In the genomic region with DNA sequence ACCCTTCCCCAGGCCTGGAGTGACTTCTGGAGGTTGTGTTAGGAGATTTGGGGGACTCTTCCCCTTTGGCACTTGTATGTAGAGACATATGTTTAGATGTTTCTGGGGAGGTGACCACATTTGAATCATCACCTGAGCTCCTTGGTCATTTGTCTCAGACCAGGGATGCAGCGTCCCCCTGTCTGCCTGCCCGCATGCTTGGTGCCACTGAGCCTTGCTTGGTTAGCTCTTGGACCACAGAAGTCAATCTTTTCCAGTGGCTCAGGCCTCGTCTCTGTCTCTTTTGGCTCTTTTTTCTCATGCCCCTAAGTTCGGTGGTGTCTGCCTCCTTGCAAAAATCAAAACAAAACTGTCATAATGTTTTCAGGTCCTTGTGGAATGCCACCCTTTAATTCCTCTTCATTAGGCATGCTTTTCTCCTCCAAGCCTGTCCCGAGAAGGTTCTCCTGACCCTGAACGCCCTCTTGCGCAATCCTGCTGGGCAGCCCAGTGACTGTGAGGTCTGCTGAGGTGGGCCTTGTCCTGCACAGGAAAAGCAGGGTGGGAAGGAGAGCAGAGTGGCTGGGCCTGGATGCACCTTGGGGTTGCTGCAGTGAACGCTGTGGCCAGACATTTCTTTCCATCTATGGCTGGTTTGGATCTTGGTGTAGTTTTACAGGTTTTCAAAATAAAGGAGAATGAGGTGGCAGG, we compare ENCODE assay signal across 19 cellular contexts. TPM values are rescaled to one million over a fixed set of nuclear protein-coding genes. Genes with fewer than 3 reads are reported as not detected.
DNase-seq lines count a peak whose midpoint lies in the region; ATAC-seq, FAIRE-seq and TF ChIP-seq lines count a peak whose summit lies in the region.
"Had no signal": no experiment of that assay in that cellular context is flagged by ENCODE, and none has a peak within 500 bp of the region (broad histone marks: within the 10 kb centered on the region; RNA-seq: fewer than 3 reads in every experiment).

No MANE protein-coding gene starts in this region.

- H3K27ac Mint-ChIP-seq in glutamatergic neuron (ENCODE audit: unreplicated experiment): peak overlapping the region; percentile 2
- H3K27ac Mint-ChIP-seq: activated naive CD8-positive, alpha-beta T cell treated with anti-CD3 and anti-CD28 coated beads, Interleukin-2, amount 10 ng/mL, durations not matched to agents 7 days and 5 days; CD8-positive, alpha-beta T cell; memory B cell; T-helper 1 cell treated with Interleukin-12 subunit alpha and Interleukin-12 subunit beta and Interleukin-4 antibody, amounts not matched to agents 30 μg/mL and 1 μg/mL, for 36 hours had no signal

- H2BK120ac ChIP-seq in neuronal stem cell (ENCODE audit: low read depth, low read length): no peak overlapping the region

- H2AK5ac ChIP-seq in neuronal stem cell (ENCODE audit: low read depth, low read length): no peak overlapping the region

- peak overlapping the region; percentile 9 for H3K14ac ChIP-seq in neuronal stem cell (ENCODE audit: low read length)

- TF ChIP-seq CTCF in right atrium auricular region (IDR thresholded peaks at IDR 0.05): no peak
- no peak for TF ChIP-seq CTCF in glutamatergic neuron (IDR thresholded peaks at IDR 0.05; ENCODE audit: partially characterized antibody, unreplicated experiment)

- H3K4me3 ChIP-seq in right atrium auricular region: no peak overlapping the region
- H3K4me3 ChIP-seq in neuronal stem cell (ENCODE audit: low read length in 2 of 2): no peak overlapping the region
- H3K4me3 ChIP-seq in aorta (ENCODE audit: low read length in 2 of 2): no peak overlapping the region
- no peak overlapping the region for H3K4me3 ChIP-seq in small intestine (ENCODE audit: low read depth in 1 of 2, low read length in 2 of 2)
- H3K4me3 ChIP-seq: GM12878, transverse colon had no signal

- H3K27me3 ChIP-seq in right atrium auricular region (no peaks in the 10 kb centered on the region), neuronal stem cell (ENCODE audit: control insufficient read depth in 3 of 3, insufficient read depth in 3 of 3, low read depth in 1 of 3, low read length in 3 of 3) (no peaks in the 10 kb centered on the region), aorta (ENCODE audit: control insufficient read depth in 1 of 2, insufficient read depth in 2 of 2, low read length in 1 of 2) (no peaks in the 10 kb centered on the region), small intestine (ENCODE audit: control insufficient read depth in 2 of 2, insufficient read depth in 2 of 2, low read length in 2 of 2) (peaks cover 0 to 1% of the 10 kb centered on the region in 2 donors)
- H3K27me3 ChIP-seq: transverse colon had no signal

- H3K4me3 Mint-ChIP-seq in glutamatergic neuron (ENCODE audit: unreplicated experiment): no peak overlapping the region
- H3K4me3 Mint-ChIP-seq: activated naive CD8-positive, alpha-beta T cell treated with anti-CD3 and anti-CD28 coated beads, Interleukin-2, amount 10 ng/mL, durations not matched to agents 7 days and 5 days; CD8-positive, alpha-beta T cell; memory B cell; T-helper 1 cell treated with Interleukin-12 subunit alpha and Interleukin-12 subunit beta and Interleukin-4 antibody, amounts not matched to agents 30 μg/mL and 1 μg/mL, for 36 hours had no signal

- no peak overlapping the region for H4K8ac ChIP-seq in neuronal stem cell (ENCODE audit: low read depth, low read length)

- no peak for FAIRE-seq in small intestine (lab: Jason Lieb, UNC)
- FAIRE-seq: A204.1, GM12878 had no signal

- H3K9ac ChIP-seq in neuronal stem cell (ENCODE audit: low read depth, low read length, poor library complexity): no peak overlapping the region

- H4K91ac ChIP-seq in neuronal stem cell (ENCODE audit: low read depth, low read length, poor library complexity): no peak overlapping the region

- H3K18ac ChIP-seq in neuronal stem cell (ENCODE audit: low read length): peak overlapping the region; percentile 63

- no peak overlapping the region for H3K4ac ChIP-seq in neuronal stem cell (ENCODE audit: low read length)

- no peak overlapping the region for H2BK12ac ChIP-seq in neuronal stem cell (ENCODE audit: low read length)

- no peaks in the 10 kb centered on the region for H3K36me3 Mint-ChIP-seq in glutamatergic neuron (ENCODE audit: unreplicated experiment)
- H3K36me3 Mint-ChIP-seq: activated naive CD8-positive, alpha-beta T cell treated with anti-CD3 and anti-CD28 coated beads, Interleukin-2, amount 10 ng/mL, durations not matched to agents 7 days and 5 days; CD8-positive, alpha-beta T cell; memory B cell had no signal

- WGBS in neuronal stem cell (ENCODE audit: extremely low coverage in 2 of 2, insufficient read length in 2 of 2, insufficient replicate concordance in 1 of 2), 2 donors: no CpG with 5 or more reads among the region's 8 CpGs
- 56 to 67% methylated on average over 8 of the region's 8 CpGs for WGBS in aorta, 2 donors
- WGBS in small intestine, 3 donors: 80 to 82% (median 82%) methylated on average over 8 of the region's 8 CpGs

- peaks cover 15% of the 10 kb centered on the region for H3K4me1 Mint-ChIP-seq in glutamatergic neuron (ENCODE audit: low read depth, unreplicated experiment)
- H3K4me1 Mint-ChIP-seq: activated naive CD8-positive, alpha-beta T cell treated with anti-CD3 and anti-CD28 coated beads, Interleukin-2, amount 10 ng/mL, durations not matched to agents 7 days and 5 days; memory B cell had no signal

- no peak overlapping the region for H2AFZ ChIP-seq in neuronal stem cell (ENCODE audit: low read length)

- no peak for ATAC-seq in Right ventricle myocardium inferior
- ATAC-seq in aorta (ENCODE audit: low FRiP score): no peak
- no peak for ATAC-seq in GM21529 (IDR thresholded peaks at IDR 0.05; ENCODE audit: unreplicated experiment)
- ATAC-seq: CD8-positive, alpha-beta T cell; GM12878 had no signal

- H2BK15ac ChIP-seq in neuronal stem cell (ENCODE audit: low read length): no peak overlapping the region

- H3K9me3 Mint-ChIP-seq in glutamatergic neuron (ENCODE audit: unreplicated experiment): peaks cover 7% of the 10 kb centered on the region
- H3K9me3 Mint-ChIP-seq: activated naive CD8-positive, alpha-beta T cell treated with anti-CD3 and anti-CD28 coated beads, Interleukin-2, amount 10 ng/mL, durations not matched to agents 7 days and 5 days; T-helper 1 cell treated with Interleukin-12 subunit alpha and Interleukin-12 subunit beta and Interleukin-4 antibody, amounts not matched to agents 30 μg/mL and 1 μg/mL, for 36 hours had no signal

- DNase-seq in Right ventricle myocardium inferior (ENCODE audit: missing footprints) (peak; percentile 73), right atrium auricular region (ENCODE audit: low spot score) (no peak), glutamatergic neuron (peak; percentile 11), neuronal stem cell (ENCODE audit: low spot score) (no peak), aorta (peak; percentile 60 to 86), small intestine (no peak)
- DNase-seq in stimulated activated CD4-positive, alpha-beta T cell treated with anti-CD3 and anti-CD28 coated beads, Interleukin-4, amount 100 ng/mL, for 1 hour: no peak
- DNase-seq: activated naive CD8-positive, alpha-beta T cell treated with anti-CD3 and anti-CD28 coated beads, Interleukin-2, amount 10 ng/mL, durations not matched to agents 7 days and 5 days; CD8-positive, alpha-beta T cell; NCI-H2081 treated with DMSO at 0.1 percent for 48 hours; occipital lobe; stimulated activated CD8-positive, alpha-beta memory T cell treated with anti-CD3 and anti-CD28 coated beads, Interleukin-4, amount 100 ng/mL, for 48 hours had no signal

- H3K36me3 ChIP-seq in right atrium auricular region: no peaks in the 10 kb centered on the region
- peaks cover 0 to 43% of the 10 kb centered on the region in 2 donors for H3K36me3 ChIP-seq in neuronal stem cell (replicated peaks in 1 of 2; ENCODE audit: control insufficient read depth in 2 of 2, insufficient read depth in 2 of 2, low read length in 2 of 2)
- no peaks in the 10 kb centered on the region for H3K36me3 ChIP-seq in aorta (ENCODE audit: control insufficient read depth in 1 of 2, insufficient read depth in 2 of 2, low read length in 1 of 2)
- H3K36me3 ChIP-seq in small intestine (ENCODE audit: control insufficient read depth in 2 of 2, insufficient read depth in 2 of 2, low read length in 2 of 2): no peaks in the 10 kb centered on the region
- H3K36me3 ChIP-seq: transverse colon had no signal

- peak overlapping the region; percentile 18 for H3K23ac ChIP-seq in neuronal stem cell (ENCODE audit: low read depth, low read length, poor library complexity)

- peak overlapping the region in 1 of 2 donors; percentile 32 for H3K27ac ChIP-seq in right atrium auricular region
- no peak overlapping the region for H3K27ac ChIP-seq in neuronal stem cell (replicated peaks; ENCODE audit: low read length)
- no peak overlapping the region for H3K27ac ChIP-seq in aorta (ENCODE audit: low read depth in 1 of 2, low read length in 2 of 2)
- H3K27ac ChIP-seq in small intestine (ENCODE audit: low read depth in 1 of 2, low read length in 1 of 2): no peak overlapping the region
- H3K27ac ChIP-seq: RWPE1, transverse colon had no signal

- intact Hi-C loops in Right ventricle myocardium inferior (cut with DNase I): no loop called here
- intact Hi-C loops in aorta (cut with DNase I): no loop called here

- H2BK5ac ChIP-seq in neuronal stem cell (ENCODE audit: low read length): no peak overlapping the region

- H3K27me3 Mint-ChIP-seq in glutamatergic neuron (ENCODE audit: unreplicated experiment): peaks cover 9% of the 10 kb centered on the region
- H3K27me3 Mint-ChIP-seq: memory B cell had no signal

- no peak overlapping the region for H3K4me2 ChIP-seq in neuronal stem cell (ENCODE audit: insufficient read depth, low read length, poor library complexity, severe bottlenecking)

- H3K9me3 ChIP-seq in right atrium auricular region: no peaks in the 10 kb centered on the region
- peaks cover 0 to 18% of the 10 kb centered on the region in 2 donors for H3K9me3 ChIP-seq in neuronal stem cell (replicated peaks in 1 of 2; ENCODE audit: control insufficient read depth in 2 of 2, insufficient read depth in 1 of 2, low read depth in 1 of 2, low read length in 2 of 2)
- no peaks in the 10 kb centered on the region for H3K9me3 ChIP-seq in aorta (ENCODE audit: control insufficient read depth, low read length)
- H3K9me3 ChIP-seq in small intestine (ENCODE audit: control insufficient read depth, low read depth): no peaks in the 10 kb centered on the region
- H3K9me3 ChIP-seq: transverse colon had no signal

- peaks cover 0 to 46% of the 10 kb centered on the region in 2 donors for H3K4me1 ChIP-seq in right atrium auricular region
- peaks cover 62% of the 10 kb centered on the region in 2 donors for H3K4me1 ChIP-seq in neuronal stem cell (ENCODE audit: control insufficient read depth in 2 of 2, insufficient read depth in 1 of 2, low read depth in 1 of 2, low read length in 2 of 2)
- H3K4me1 ChIP-seq in aorta (ENCODE audit: control insufficient read depth in 1 of 2, insufficient read depth in 2 of 2, low read length in 2 of 2): no peaks in the 10 kb centered on the region
- no peaks in the 10 kb centered on the region for H3K4me1 ChIP-seq in small intestine (ENCODE audit: control insufficient read depth in 2 of 2, insufficient read depth in 1 of 2, low read depth in 1 of 2, low read length in 1 of 2)

- peaks cover 22% of the 10 kb centered on the region for H3K79me1 ChIP-seq in neuronal stem cell (ENCODE audit: low read depth, low read length)

RNA-seq across cellular contexts. Expression of a gene that starts 24.9 kb away (rescaled TPM):
- total RNA-seq in Right ventricle myocardium inferior: 2.2 TPM
- total RNA-seq in right atrium auricular region: 1 to 10 TPM; 1.5 to 3.5 TPM
- 3.9 TPM for total RNA-seq in glutamatergic neuron (ENCODE audit: unreplicated experiment)
- 26.2 TPM for polyA plus RNA-seq in neuronal stem cell (2013, experiment 1 of 2)
- polyA plus RNA-seq in neuronal stem cell (2013, experiment 2 of 2): 27.3 TPM
- total RNA-seq in aorta: 10 to 100 TPM in 1 of 2 donors, 1 to 10 TPM in 1; 9.0 to 18.5 TPM
- polyA plus RNA-seq in aorta: 1 to 10 TPM in 1 of 2 donors, under 1 TPM in 1; 0.88 to 1.9 TPM
- polyA plus RNA-seq in small intestine: 1 to 10 TPM in 1 of 3 donors, not detected in 2; 1.2 TPM
- total RNA-seq: CD8-positive, alpha-beta T cell; GM12878 had no signal

Comparison
In these comparisons a context has a peak if more than half of its experiments do, and no peak if none do; other contexts are left out.
1. DNase-seq: peak in Right ventricle myocardium inferior (single experiment), glutamatergic neuron (single experiment) and aorta (2 of 2); none in right atrium auricular region (single experiment), neuronal stem cell (single experiment), small intestine (single experiment) and stimulated activated CD4-positive, alpha-beta T cell treated with anti-CD3 and anti-CD28 coated beads, Interleukin-4, amount 100 ng/mL, for 1 hour (single experiment).